14 cellular contexts compared by ENCODE assay signal in the genomic region with DNA sequence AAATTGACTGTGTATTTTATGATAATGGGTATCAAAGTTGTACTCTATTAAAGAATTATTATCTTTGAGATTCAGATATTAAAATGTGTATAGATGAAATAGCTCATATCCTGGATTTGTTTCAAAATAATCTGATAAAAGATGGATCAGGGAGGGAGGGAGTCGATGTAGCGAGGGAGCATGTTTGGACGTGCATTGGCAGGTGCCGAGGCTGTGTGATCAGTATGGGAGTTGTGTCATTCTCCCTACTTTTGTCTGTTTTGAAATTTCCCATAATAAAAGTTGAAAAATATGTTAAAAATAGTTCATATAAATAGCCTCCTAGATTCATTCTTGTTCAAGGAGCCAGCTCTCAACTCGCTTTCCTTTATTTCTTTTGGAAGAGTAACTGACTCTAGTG.
DNase-seq lines count a peak whose midpoint lies in the region; ATAC-seq and TF ChIP-seq lines count a peak whose summit lies in the region.
"Had no signal": no experiment of that assay in that cellular context is flagged by ENCODE, and none has a peak within 500 bp of the region (broad histone marks: within the 10 kb centered on the region; RNA-seq: fewer than 3 reads in every experiment).

No MANE protein-coding gene starts in this region.

- H3K4me1 ChIP-seq in CD8-positive, alpha-beta T cell (ENCODE audit: insufficient read depth, low read length), result peaks cover 45% of the 10 kb centered on the region
- peaks cover 24% of the 10 kb centered on the region for H3K4me1 ChIP-seq in prostate gland (replicated peaks)

- no peak for TF ChIP-seq CTCF in CD8-positive, alpha-beta T cell (IDR thresholded peaks at IDR 0.05)
- TF ChIP-seq CTCF in RWPE1 (conservative IDR thresholded peaks at IDR 0.05; ENCODE audit: low read depth) (no peak), coronary artery (IDR thresholded peaks at IDR 0.05) (no peak), prostate gland (IDR thresholded peaks at IDR 0.05) (no peak), CD14-positive monocyte (IDR thresholded peaks at IDR 0.05) (no peak)

- H3K4me3 Mint-ChIP-seq in CD8-positive, alpha-beta T cell, result no peak overlapping the region
- H3K4me3 Mint-ChIP-seq in CD14-positive monocyte, result no peak overlapping the region
- H3K4me3 Mint-ChIP-seq: nephron progenitor cell had no signal

- H3K9me3 ChIP-seq in CD8-positive, alpha-beta T cell (ENCODE audit: low read length), result no peaks in the 10 kb centered on the region
- no peaks in the 10 kb centered on the region for H3K9me3 ChIP-seq in prostate gland
- H3K9me3 ChIP-seq: Peyer's patch had no signal

- DNase-seq in CD8-positive, alpha-beta T cell, result no peak
- DNase-seq in RWPE1 (ENCODE audit: low spot score) (peak; percentile 35), coronary artery (ENCODE audit: low spot score) (no peak), prostate gland (ENCODE audit: low spot score) (no peak), 8988T (no peak), CD14-positive monocyte (ENCODE audit: low spot score) (no peak), NCI-H128 (lab: John Stamatoyannopoulos, UW; ENCODE audit: unreplicated experiment) (no peak), NOMO-1 treated with dmso at 0.1 percent for 144 hours (lab: John Stamatoyannopoulos, UW; ENCODE audit: unreplicated experiment) (no peak)
- DNase-seq: activated CD8-positive, alpha-beta memory T cell treated with anti-CD3 and anti-CD28 coated beads, Interleukin-2, amount 50 U/mL, for 48 hours; caudate nucleus; kidney; MV-4-11; nephron progenitor cell; Peyer's patch had no signal

- 43% methylated on average over 5 of the region's 5 CpGs for WGBS in prostate gland

- H3K36me3 ChIP-seq in CD8-positive, alpha-beta T cell (ENCODE audit: insufficient read depth, low read length), result peaks cover 22% of the 10 kb centered on the region
- H3K36me3 ChIP-seq in prostate gland, result no peaks in the 10 kb centered on the region
- H3K36me3 ChIP-seq: Peyer's patch had no signal

- CTCF ChIA-PET in CD8-positive, alpha-beta T cell (lab: Charles Lee), result interaction anchor here (1.0 kb wide), 1 partner anchor 206 kb away, joined by 3 read pairs; no protein-coding TSS in a partner anchor
- CTCF ChIA-PET in RWPE1 (lab: Yijun Ruan, JAX), result no interaction called here

- H3K27me3 ChIP-seq in CD8-positive, alpha-beta T cell (ENCODE audit: insufficient read depth, low read length), result no peaks in the 10 kb centered on the region
- H3K27me3 ChIP-seq in prostate gland (replicated peaks; ENCODE audit: insufficient read depth), result no peaks in the 10 kb centered on the region
- H3K27me3 ChIP-seq: Peyer's patch had no signal

- ATAC-seq in CD8-positive, alpha-beta T cell, result no peak

- H3K4me1 Mint-ChIP-seq in CD8-positive, alpha-beta T cell (ENCODE audit: low read depth), result peaks cover 85% of the 10 kb centered on the region
- peaks cover 40% of the 10 kb centered on the region for H3K4me1 Mint-ChIP-seq in CD14-positive monocyte

- peak overlapping the region; percentile 84 for H3K27ac Mint-ChIP-seq in CD8-positive, alpha-beta T cell
- H3K27ac Mint-ChIP-seq in CD14-positive monocyte, result peak overlapping the region in 3 of 7 donors; percentile 9 to 69 (median 68)
- H3K27ac Mint-ChIP-seq: nephron progenitor cell had no signal

- H3K4me3 ChIP-seq in CD8-positive, alpha-beta T cell (ENCODE audit: low read depth, low read length), result no peak overlapping the region
- H3K4me3 ChIP-seq in coronary artery, result no peak overlapping the region
- no peak overlapping the region for H3K4me3 ChIP-seq in prostate gland
- H3K4me3 ChIP-seq: Peyer's patch had no signal

- no peaks in the 10 kb centered on the region for H3K9me3 Mint-ChIP-seq in CD8-positive, alpha-beta T cell
- no peaks in the 10 kb centered on the region for H3K9me3 Mint-ChIP-seq in CD14-positive monocyte
- H3K9me3 Mint-ChIP-seq: nephron progenitor cell had no signal

- H3K27me3 Mint-ChIP-seq in CD8-positive, alpha-beta T cell (ENCODE audit: low read depth), result no peaks in the 10 kb centered on the region
- peaks cover 0 to under 1% (median 0%) of the 10 kb centered on the region in 3 donors for H3K27me3 Mint-ChIP-seq in CD14-positive monocyte (ENCODE audit: low read depth in 3 of 3)

- H3K36me3 Mint-ChIP-seq in CD8-positive, alpha-beta T cell, result peaks cover 80% of the 10 kb centered on the region
- H3K36me3 Mint-ChIP-seq in CD14-positive monocyte, result peaks cover 24% of the 10 kb centered on the region in 2 donors

- TF ChIP-seq POLR2A in prostate gland (IDR thresholded peaks at IDR 0.05), result no peak

- intact Hi-C loops in CD8-positive, alpha-beta T cell (cut with DNase I, micrococcal nuclease), result loop anchor here in 1 of 2 experiments (2.0 kb wide), 1 partner anchor 15 kb away; no protein-coding TSS in a partner anchor
- intact Hi-C loops in prostate gland (cut with DNase I), result loop anchor here (2.0 kb wide), 1 partner anchor 47 kb away; no protein-coding TSS in a partner anchor
- intact Hi-C loops in CD14-positive monocyte (cut with micrococcal nuclease), result loop anchor here in 1 of 2 donors (2.0 kb wide), 3 partner anchors 29 to 71 kb away; no protein-coding TSS in a partner anchor

- H3K27ac ChIP-seq in CD8-positive, alpha-beta T cell (ENCODE audit: low read depth, low read length), result no peak overlapping the region
- no peak overlapping the region for H3K27ac ChIP-seq in RWPE1
- peak overlapping the region; percentile 87 to 92 for H3K27ac ChIP-seq in coronary artery
- peak overlapping the region; percentile 76 to 81 for H3K27ac ChIP-seq in prostate gland

- POLR2A ChIA-PET in CD8-positive, alpha-beta T cell (lab: Charles Lee), result interaction anchor here (0.7 to 1.3 kb wide), 2 partner anchors 19 to 21 kb away, joined by 3 read pairs; no protein-coding TSS in a partner anchor
- POLR2A ChIA-PET in RWPE1 (lab: Yijun Ruan, JAX; ENCODE audit: low non-redundant PET), result no interaction called here

Comparison
In these comparisons a context has a peak if more than half of its experiments do, and no peak if none do; other contexts are left out.
1. H3K27ac ChIP-seq: peak in coronary artery (2 of 2) and prostate gland (2 of 2); none in CD8-positive, alpha-beta T cell (single experiment) and RWPE1 (single experiment).